In genomic region chr20:25277941-25278521, GRCh38 we compare ENCODE assay signal across 20 cellular contexts. TPM values are rescaled to one million over a fixed set of nuclear protein-coding genes. Genes with fewer than 3 reads are reported as not detected.
DNase-seq lines count a peak whose midpoint lies in the region; ATAC-seq and TF ChIP-seq lines count a peak whose summit lies in the region.
"Had no signal": no experiment of that assay in that cellular context is flagged by ENCODE, and none has a peak within 500 bp of the region (broad histone marks: within the 10 kb centered on the region; RNA-seq: fewer than 3 reads in every experiment).

No MANE protein-coding gene starts in this region.

- H3K79me2 ChIP-seq in mesendoderm (ENCODE audit: control insufficient read depth, insufficient read depth, low read length): no peaks in the 10 kb centered on the region

- H4K8ac ChIP-seq in mesendoderm (ENCODE audit: low read depth, low read length): no peak overlapping the region

- no peak overlapping the region for H4K5ac ChIP-seq in mesendoderm (ENCODE audit: low read length)

- H3K79me1 ChIP-seq in mesendoderm (ENCODE audit: low read length): no peaks in the 10 kb centered on the region

- DNase-seq in stimulated activated CD4-positive, alpha-beta T cell treated with anti-CD3 and anti-CD28 coated beads, Interleukin-15, amount 100 ng/mL, for 24 hours: peak; percentile 0
- DNase-seq in stimulated activated CD4-positive, alpha-beta T cell treated with anti-CD3 and anti-CD28 coated beads, Interleukin-1b, Interleukin-23, amount 100 ng/mL, for 48 hours: no peak
- no peak for DNase-seq in right atrium auricular region (ENCODE audit: low spot score)
- DNase-seq in psoas muscle: peak; percentile 7 to 55
- DNase-seq in GM19238 (ENCODE audit: insufficient read length, low spot score): no peak
- DNase-seq in mesendoderm: no peak
- no peak for DNase-seq in GOT3 (lab: John Stamatoyannopoulos, UW)
- DNase-seq: activated CD4-positive, alpha-beta T cell treated with anti-CD3 and anti-CD28 coated beads, Interleukin-2, amount 10 ng/mL, durations not matched to agents 24 days and 14 days; activated T-cell treated with anti-CD3 and anti-CD28 coated beads, Interleukin-2, amount 50 U/mL, for 72 hours; EL; NCI-H2081 treated with DMSO at 0.1 percent for 48 hours; NCI-H526 treated with DMSO at 0.1 percent for 48 hours; T-helper 9 cell had no signal

- ATAC-seq in psoas muscle (no peak), HG03039 (IDR thresholded peaks at IDR 0.05; ENCODE audit: unreplicated experiment) (no peak)
- ATAC-seq: activated T-cell treated with anti-CD3 and anti-CD28 coated beads, Interleukin-2, amount 50 U/mL, for 72 hours; K562; stimulated activated memory B cell treated with anti-CD40 and anti-IgM and Interleukin-4, amounts not matched to agents 10 μg/mL and 1 μg/mL and 100 μg/mL, for 72 hours had no signal

- peaks cover 87% of the 10 kb centered on the region for H3K36me3 ChIP-seq in right atrium auricular region
- H3K36me3 ChIP-seq in psoas muscle (ENCODE audit: insufficient read depth in 1 of 2, low read depth in 1 of 2): peaks cover 0 to 67% of the 10 kb centered on the region in 2 donors
- H3K36me3 ChIP-seq in mesendoderm (ENCODE audit: control insufficient read depth, insufficient read depth, low read length): peaks cover 8% of the 10 kb centered on the region

- H3K4ac ChIP-seq in mesendoderm (ENCODE audit: low read depth, low read length): no peak overlapping the region

- no peak overlapping the region for H2BK15ac ChIP-seq in mesendoderm (replicated peaks; ENCODE audit: low read depth)

- H3K4me1 ChIP-seq in right atrium auricular region (peaks cover 0 to 41% of the 10 kb centered on the region in 2 donors), psoas muscle (peaks cover 19% of the 10 kb centered on the region), mesendoderm (ENCODE audit: control insufficient read depth, low read depth, low read length) (no peaks in the 10 kb centered on the region)
- H3K4me1 ChIP-seq: Caco-2 had no signal

- no peak overlapping the region for H2BK5ac ChIP-seq in mesendoderm (ENCODE audit: low read length)

- H3K9me3 ChIP-seq in right atrium auricular region (no peaks in the 10 kb centered on the region), psoas muscle (no peaks in the 10 kb centered on the region)
- H3K9me3 ChIP-seq: Caco-2 had no signal

- no peak overlapping the region for H3K23ac ChIP-seq in mesendoderm (ENCODE audit: low read length)

- TF ChIP-seq CTCF in right atrium auricular region (IDR thresholded peaks at IDR 0.05): no peak
- TF ChIP-seq CTCF in psoas muscle (IDR thresholded peaks at IDR 0.05): no peak

- H3K4me3 ChIP-seq in right atrium auricular region (no peak overlapping the region), psoas muscle (no peak overlapping the region), mesendoderm (ENCODE audit: low read length) (no peak overlapping the region)
- H3K4me3 ChIP-seq: coronary artery, K562, SK-N-MC, skin epidermis had no signal

- no peak overlapping the region for H3K9ac ChIP-seq in mesendoderm (ENCODE audit: low read length)

- WGBS in psoas muscle, 3 donors: 84 to 95% (median 94%) methylated on average over 19 of the region's 19 CpGs
- no CpG with 5 or more reads among the region's 19 CpGs for WGBS in mesendoderm (ENCODE audit: extremely low coverage, insufficient coverage, low lambda C conversion rate)

- no peak overlapping the region for H2BK120ac ChIP-seq in mesendoderm (ENCODE audit: low read depth, low read length)

- H3K27ac ChIP-seq in right atrium auricular region: peak overlapping the region; percentile 58 to 78
- no peak overlapping the region for H3K27ac ChIP-seq in psoas muscle
- H3K27ac ChIP-seq in mesendoderm (ENCODE audit: low read depth, low read length): no peak overlapping the region
- H3K27ac ChIP-seq: coronary artery, SK-N-MC, skin epidermis had no signal

- H2AK5ac ChIP-seq in mesendoderm (ENCODE audit: low read length): no peak overlapping the region

- H3K27me3 ChIP-seq in right atrium auricular region (no peaks in the 10 kb centered on the region), psoas muscle (ENCODE audit: insufficient read depth in 3 of 3, low read length in 2 of 3) (no peaks in the 10 kb centered on the region), mesendoderm (ENCODE audit: insufficient read depth, low read length, poor library complexity) (no peaks in the 10 kb centered on the region)

- H3K4me2 ChIP-seq in mesendoderm (ENCODE audit: low read length): no peak overlapping the region

- no peak overlapping the region for H3K56ac ChIP-seq in mesendoderm (ENCODE audit: low read length)

- no peak overlapping the region for H3K18ac ChIP-seq in mesendoderm (ENCODE audit: low read length)

- intact Hi-C loops in psoas muscle (cut with DNase I): loop anchor here in 1 of 2 donors (10.0 kb wide), 1 partner anchor 117 kb away; the partner anchor contains the start of gene ABHD12

RNA-seq across cellular contexts. Expression of gene PYGB, which starts 30.1 kb away (rescaled TPM):
- total RNA-seq in right atrium auricular region: 100 to 1,000 TPM; 145 to 174 TPM
- 10 to 100 TPM in 2 of 4 donors, 1 to 10 TPM in 2; 7.8 to 22.3 (median 10.6) TPM for total RNA-seq in psoas muscle
- 1 to 10 TPM; 4.9 to 9.5 (median 8.6) TPM for polyA plus RNA-seq in psoas muscle
- polyA plus RNA-seq in mesendoderm (2013, experiment 1 of 2): 24.7 TPM
- 24.4 TPM for polyA plus RNA-seq in mesendoderm (2013, experiment 2 of 2)

Comparison
In these comparisons a context has a peak if more than half of its experiments do, and no peak if none do; other contexts are left out.
1. DNase-seq: peak in stimulated activated CD4-positive, alpha-beta T cell treated with anti-CD3 and anti-CD28 coated beads, Interleukin-15, amount 100 ng/mL, for 24 hours (single experiment) and psoas muscle (2 of 2); none in stimulated activated CD4-positive, alpha-beta T cell treated with anti-CD3 and anti-CD28 coated beads, Interleukin-1b, Interleukin-23, amount 100 ng/mL, for 48 hours (single experiment), right atrium auricular region (single experiment), GM19238 (single experiment), mesendoderm (single experiment) and GOT3 (single experiment).
2. H3K27ac ChIP-seq: peak in right atrium auricular region (2 of 2); none in psoas muscle (single experiment) and mesendoderm (single experiment).
3. RNA of gene PYGB, which starts 30.1 kb away (total RNA-seq): 145 to 174 TPM in right atrium auricular region; 7.8 to 22.3 TPM in psoas muscle; every median in the first group is over 4 times any median in the second.